In genomic region chr10:122515588-122516231, GRCh38 we compare ENCODE assay signal across 8 cellular contexts. TPM values are rescaled to one million over a fixed set of nuclear protein-coding genes. Genes with fewer than 3 reads are reported as not detected.
A peak's percentile ranks its signal among the peaks of the same experiment; 100 is the strongest.
DNase-seq lines count a peak whose midpoint lies in the region; ATAC-seq, FAIRE-seq and TF ChIP-seq lines count a peak whose summit lies in the region.

No MANE protein-coding gene starts in this region.

- no peak overlapping the region for H3K27ac Mint-ChIP-seq in MCF 10A (ENCODE audit: low read depth, unreplicated experiment)

- H3K27me3 ChIP-seq in breast epithelium (no peaks in the 10 kb centered on the region), left ventricle myocardium inferior (ENCODE audit: low read depth) (no peaks in the 10 kb centered on the region)

- no peak for TF ChIP-seq CTCF in MCF 10A (IDR thresholded peaks at IDR 0.05; ENCODE audit: unreplicated experiment)
- TF ChIP-seq CTCF in breast epithelium (IDR thresholded peaks at IDR 0.05): no peak
- TF ChIP-seq CTCF in left ventricle myocardium inferior (IDR thresholded peaks at IDR 0.05; ENCODE audit: borderline replicate concordance): no peak
- TF ChIP-seq CTCF in D721Med (IDR thresholded peaks at IDR 0.05; ENCODE audit: insufficient read depth, missing control alignments): no peak

- DNase-seq in MCF 10A (ENCODE audit: unreplicated experiment): peak; percentile 75
- no peak for DNase-seq in breast epithelium (ENCODE audit: low spot score in 2 of 2)
- peak; percentile 78 for DNase-seq in activated CD8-positive, alpha-beta memory T cell treated with anti-CD3 and anti-CD28 coated beads for 24 hours
- peak; percentile 39 for DNase-seq in left ventricle myocardium inferior
- peak; percentile 71 for DNase-seq in stimulated activated naive CD8-positive, alpha-beta T cell treated with anti-CD3 and anti-CD28 coated beads, Interleukin-15, Interleukin-2, amounts not matched to agents 100 U/mL and 50 U/mL, for 24 hours
- DNase-seq in NCI-H510A treated with DMSO at 0.1 percent for 48 hours (lab: John Stamatoyannopoulos, UW): no peak
- no peak for DNase-seq in D721Med (ENCODE audit: insufficient read length, low spot score)

- H3K27me3 Mint-ChIP-seq in MCF 10A (ENCODE audit: insufficient read depth, unreplicated experiment): no peaks in the 10 kb centered on the region

- H3K36me3 Mint-ChIP-seq in MCF 10A (ENCODE audit: insufficient read depth, unreplicated experiment): peaks cover 66% of the 10 kb centered on the region

- intact Hi-C loops in MCF 10A (cut with micrococcal nuclease) (no loop called here), breast epithelium (cut with DNase I; ENCODE audit: low total_unique reads) (no loop called here), left ventricle myocardium inferior (cut with micrococcal nuclease) (no loop called here)

- no peak for FAIRE-seq in D721Med (lab: Jason Lieb, UNC)

- no peaks in the 10 kb centered on the region for H3K9me3 ChIP-seq in breast epithelium
- H3K9me3 ChIP-seq in left ventricle myocardium inferior (replicated peaks): no peaks in the 10 kb centered on the region

- no peak for TF ChIP-seq POLR2A in breast epithelium (IDR thresholded peaks at IDR 0.05)

- no peak overlapping the region for H3K4me3 Mint-ChIP-seq in MCF 10A (ENCODE audit: unreplicated experiment)

- no peaks in the 10 kb centered on the region for H3K4me1 ChIP-seq in breast epithelium
- H3K4me1 ChIP-seq in left ventricle myocardium inferior: peaks cover 16% of the 10 kb centered on the region

- H3K9me3 Mint-ChIP-seq in MCF 10A (ENCODE audit: unreplicated experiment): no peaks in the 10 kb centered on the region

- CTCF ChIA-PET in MCF 10A (lab: Yijun Ruan, JAX): interaction anchor here (0.6 to 3.4 kb wide), 3 partner anchors 38 to 50 kb away, joined by 3 to 25 read pairs (median 3); no protein-coding TSS in a partner anchor

- H3K4me3 ChIP-seq in breast epithelium (no peak overlapping the region), left ventricle myocardium inferior (no peak overlapping the region)

- ATAC-seq in stimulated activated naive CD8-positive, alpha-beta T cell treated with anti-CD3 and anti-CD28 coated beads, Interleukin-15, Interleukin-2, amounts not matched to agents 100 U/mL and 50 U/mL, for 24 hours: peak; percentile 80
- no peak for ATAC-seq in esophagus mucosa

- no peaks in the 10 kb centered on the region for H3K36me3 ChIP-seq in breast epithelium
- peaks cover 32% of the 10 kb centered on the region for H3K36me3 ChIP-seq in left ventricle myocardium inferior

- peaks cover 12% of the 10 kb centered on the region for H3K4me1 Mint-ChIP-seq in MCF 10A (ENCODE audit: insufficient read depth, unreplicated experiment)

- H3K27ac ChIP-seq in breast epithelium (peak overlapping the region in 1 of 2 donors; percentile 63), left ventricle myocardium inferior (replicated peaks) (peak overlapping the region; percentile 79)

- BruUV-seq in MCF 10A (replicated peaks; lab: Mats Ljungman, UMichigan): no TSS peak

- POLR2A ChIA-PET in MCF 10A (lab: Yijun Ruan, JAX): interaction anchor here (0.6 to 2.3 kb wide), 4 partner anchors 23 to 141 kb away, joined by 3 to 10 read pairs (median 4); partner anchors contain the start of gene PLEKHA1

RNA-seq across cellular contexts. Expression of gene DMBT1, which starts 44.8 kb away (rescaled TPM):
- total RNA-seq in MCF 10A (2022) (4.4 and 7.6 TPM in 2 replicates), breast epithelium (1 to 10 TPM in 1 of 3 donors, under 1 TPM in 1, not detected in 1; 0.15 to 2.3 TPM), left ventricle myocardium inferior (0.44 TPM), esophagus mucosa (1.6 TPM)

RNA-seq across cellular contexts. Expression of gene HTRA1, which starts 54.4 kb away (rescaled TPM):
- 157 and 175 TPM in 2 replicates for total RNA-seq in MCF 10A (2022)
- total RNA-seq in breast epithelium: 100 to 1,000 TPM; 116 to 347 (median 152) TPM
- 62.6 TPM for total RNA-seq in left ventricle myocardium inferior
- 15.3 TPM for total RNA-seq in esophagus mucosa

Comparison
In these comparisons a context has a peak if more than half of its experiments do, and no peak if none do; other contexts are left out.
1. DNase-seq: peak in MCF 10A (single experiment), activated CD8-positive, alpha-beta memory T cell treated with anti-CD3 and anti-CD28 coated beads for 24 hours (single experiment), left ventricle myocardium inferior (single experiment) and stimulated activated naive CD8-positive, alpha-beta T cell treated with anti-CD3 and anti-CD28 coated beads, Interleukin-15, Interleukin-2, amounts not matched to agents 100 U/mL and 50 U/mL, for 24 hours (single experiment); none in breast epithelium (0 of 2), NCI-H510A treated with DMSO at 0.1 percent for 48 hours (single experiment) and D721Med (single experiment).